Comparison of ENCODE assay signal across 8 cellular contexts in the genomic region with DNA sequence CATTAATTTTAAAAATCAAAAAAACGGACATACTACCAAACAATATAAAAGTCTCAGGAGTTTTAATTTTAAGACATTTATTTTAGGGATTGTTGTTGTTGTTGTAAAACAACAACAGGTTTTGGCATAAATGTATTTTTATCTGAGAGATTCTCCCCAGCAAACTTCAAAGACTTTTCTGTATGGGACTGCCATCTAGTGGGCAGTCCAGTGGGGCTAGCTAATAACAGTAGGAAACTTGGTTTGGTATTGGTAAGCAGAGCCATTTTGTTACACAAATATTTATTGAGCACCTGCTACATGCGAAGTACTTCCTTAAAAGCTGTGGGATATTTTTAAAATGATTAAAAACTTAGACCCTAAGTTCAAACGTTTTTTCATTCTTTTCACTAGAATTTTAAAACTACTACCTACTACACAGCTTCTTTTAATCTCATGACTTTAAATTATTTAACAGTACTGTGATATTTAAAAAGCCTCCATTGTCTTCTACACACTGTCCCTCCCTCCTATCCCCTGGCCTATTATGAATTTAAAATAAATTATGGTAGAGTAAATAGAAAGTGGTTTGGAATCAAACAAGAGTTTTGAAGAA.
DNase-seq lines count a peak whose midpoint lies in the region; ATAC-seq, FAIRE-seq and TF ChIP-seq lines count a peak whose summit lies in the region.

No MANE protein-coding gene starts in this region.

- H3K79me2 ChIP-seq in neural progenitor cell (ENCODE audit: low read depth) = no peaks in the 10 kb centered on the region

- H3K36me3 Mint-ChIP-seq in neural progenitor cell = no peaks in the 10 kb centered on the region

- peaks cover 2% of the 10 kb centered on the region for H3K27me3 Mint-ChIP-seq in neural progenitor cell (ENCODE audit: insufficient read depth, low read depth)

- in situ Hi-C loops in Caki2 (cut with HindIII; ENCODE audit: low pct_unique_long_range_greater_than_20kb, low sequenced_read_pairs) = no loop called here

- no peaks in the 10 kb centered on the region for H3K36me3 ChIP-seq in neural progenitor cell

- H3K4me3 ChIP-seq in neural progenitor cell = no peak overlapping the region

- no peak overlapping the region for H3K27ac Mint-ChIP-seq in neural progenitor cell

- no peak overlapping the region for H3K4me2 ChIP-seq in neural progenitor cell

- no peak overlapping the region for H2AFZ ChIP-seq in neural progenitor cell (replicated peaks)

- no peaks in the 10 kb centered on the region for H4K20me1 ChIP-seq in neural progenitor cell (ENCODE audit: low read depth)

- no peaks in the 10 kb centered on the region for H3K9me3 ChIP-seq in neural progenitor cell (ENCODE audit: low read depth)

- FAIRE-seq in endometrium (lab: Jason Lieb, UNC) = peak; percentile 97

- no peak for ATAC-seq in GM19467 (IDR thresholded peaks at IDR 0.05; ENCODE audit: unreplicated experiment)

- peak; percentile 85 for TF ChIP-seq CTCF in neural progenitor cell (IDR thresholded peaks at IDR 0.05)

- DNase-seq in Caki2 (ENCODE audit: low read depth) (peak; percentile 12), HCEC 1CT (peak; percentile 30), NCI-H748 treated with DMSO at 0.1 percent for 48 hours (lab: John Stamatoyannopoulos, UW) (peak; percentile 1), neural progenitor cell (ENCODE audit: low spot score) (peak; percentile 57), activated gamma-delta T cell (lab: John Stamatoyannopoulos, UW) (no peak), DMS79 treated with DMSO at 0.1 percent for 48 hours (lab: John Stamatoyannopoulos, UW) (no peak)

- no peaks in the 10 kb centered on the region for H3F3A ChIP-seq in neural progenitor cell (ENCODE audit: low read depth)

- no peak overlapping the region for H3K4me3 Mint-ChIP-seq in neural progenitor cell

- no peaks in the 10 kb centered on the region for H3K4me1 ChIP-seq in neural progenitor cell

- H3K27me3 ChIP-seq in neural progenitor cell = no peaks in the 10 kb centered on the region

- no peaks in the 10 kb centered on the region for H3K4me1 Mint-ChIP-seq in neural progenitor cell

- H3K27ac ChIP-seq in neural progenitor cell = no peak overlapping the region

- no peaks in the 10 kb centered on the region for H3K9me3 Mint-ChIP-seq in neural progenitor cell

- H3K9ac ChIP-seq in neural progenitor cell = no peak overlapping the region

Comparison
In these comparisons a context has a peak if more than half of its experiments do, and no peak if none do; other contexts are left out.
1. DNase-seq: peak in Caki2 (single experiment), HCEC 1CT (single experiment), NCI-H748 treated with DMSO at 0.1 percent for 48 hours (single experiment) and neural progenitor cell (single experiment); none in activated gamma-delta T cell (single experiment) and DMS79 treated with DMSO at 0.1 percent for 48 hours (single experiment).